In the genomic region with DNA sequence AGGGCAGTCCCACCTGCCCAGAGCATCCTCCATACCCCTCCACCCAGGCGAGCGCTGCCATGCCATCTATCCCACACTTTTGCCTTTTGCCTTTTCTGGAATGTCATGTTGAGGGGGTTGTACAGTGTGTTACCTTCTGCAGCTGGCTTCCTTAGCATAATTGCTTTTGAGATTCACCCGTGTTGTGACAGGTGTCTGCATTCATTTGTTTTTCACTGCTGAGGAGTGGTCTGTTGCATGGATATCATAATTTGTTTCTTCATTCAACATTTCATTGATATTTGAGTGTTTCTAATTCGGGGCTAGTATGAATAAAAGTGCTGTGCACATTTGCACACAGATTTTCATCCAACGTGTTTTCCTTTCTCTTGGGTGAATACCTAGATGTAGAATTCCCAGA, we compare ENCODE assay signal across 3 cellular contexts.
"Had no signal": no experiment of that assay in that cellular context is flagged by ENCODE, and none has a peak within 500 bp of the region (broad histone marks: within the 10 kb centered on the region; RNA-seq: fewer than 3 reads in every experiment).

No MANE protein-coding gene starts in this region.

- DNase-seq: HFFc6 had no signal

- H3K36me3 ChIP-seq: HAP-1 had no signal

- H3K4me3 ChIP-seq: GM23338, HAP-1 had no signal
